25 cellular contexts compared by ENCODE assay signal in the genomic region with DNA sequence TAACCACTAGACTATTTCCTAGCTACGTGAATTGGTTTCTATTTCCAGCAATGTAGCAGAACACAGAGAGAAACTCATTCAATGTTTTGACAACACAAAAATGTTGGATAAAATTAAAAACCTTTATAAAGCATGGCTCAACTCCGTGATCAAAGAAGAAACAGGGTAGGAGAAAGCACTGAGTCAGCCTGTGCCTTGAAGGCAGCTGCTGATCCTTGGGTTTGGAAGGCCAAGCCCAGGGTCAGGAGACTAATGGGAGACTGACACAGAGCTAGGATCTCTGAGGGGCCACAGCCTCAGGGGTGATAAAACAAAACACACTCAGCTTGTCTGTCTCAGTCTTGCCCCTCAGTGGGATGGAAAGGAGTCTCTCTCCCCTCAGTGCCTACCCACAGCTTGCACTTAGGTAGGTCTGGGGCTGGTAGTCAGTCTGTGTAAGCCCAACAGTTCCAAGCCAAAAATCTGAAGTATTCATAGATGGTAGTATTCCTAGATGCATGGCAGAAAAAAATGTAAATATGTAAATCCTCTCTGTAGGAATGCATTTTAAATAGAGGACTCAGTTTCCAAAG. TPM values are rescaled to one million over a fixed set of nuclear protein-coding genes. Genes with fewer than 3 reads are reported as not detected.
DNase-seq lines count a peak whose midpoint lies in the region; ATAC-seq and TF ChIP-seq lines count a peak whose summit lies in the region.
"Had no signal": no experiment of that assay in that cellular context is flagged by ENCODE, and none has a peak within 500 bp of the region (broad histone marks: within the 10 kb centered on the region; RNA-seq: fewer than 3 reads in every experiment).

No MANE protein-coding gene starts in this region.

- no peaks in the 10 kb centered on the region for H3K9me2 ChIP-seq in OCI-LY1 (ENCODE audit: low read depth, low read length)

- H3F3A ChIP-seq in OCI-LY1 (ENCODE audit: insufficient read depth, low read length) = no peaks in the 10 kb centered on the region

- CTCF ChIA-PET in CD4-positive, alpha-beta memory T cell (lab: Charles Lee; ENCODE audit: partially characterized antibody) = interaction anchor here (0.7 to 1.5 kb wide), 4 partner anchors 8 to 466 kb away, joined by 3 read pairs; no protein-coding TSS in a partner anchor

- in situ Hi-C loops in KBM-7 (cut with MboI; ENCODE audit: low pct_unique_long_range_greater_than_20kb, low sequenced_read_pairs) = no loop called here

- intact Hi-C loops in CD4-positive, alpha-beta memory T cell (cut with micrococcal nuclease) = no loop called here

- no peak for ATAC-seq in GM18867 (IDR thresholded peaks at IDR 0.05; ENCODE audit: unreplicated experiment)
- ATAC-seq in GM18505 (IDR thresholded peaks at IDR 0.05; ENCODE audit: unreplicated experiment) = no peak
- no peak for ATAC-seq in GM18502 (IDR thresholded peaks at IDR 0.05; ENCODE audit: poor library complexity, unreplicated experiment)
- ATAC-seq: activated CD4-positive, CD25-positive, alpha-beta regulatory T cell treated with anti-CD3 and anti-CD28 coated beads, Interleukin-2, amount 50 U/mL, for 24 hours; GM12878; HCT116; naive thymus-derived CD4-positive, alpha-beta T cell; stimulated activated naive B cell treated with anti-CD40 and anti-IgM and Interleukin-4, amounts not matched to agents 10 μg/mL and 1 μg/mL and 100 μg/mL, for 72 hours had no signal

- no peak for DNase-seq in CD4-positive, alpha-beta memory T cell
- DNase-seq in endothelial cell (ENCODE audit: low spot score) = no peak
- no peak for DNase-seq in nephron progenitor cell
- no peak for DNase-seq in KBM-7
- DNase-seq: CD4-positive, CD25-positive, alpha-beta regulatory T cell; DMS53; foreskin fibroblast; hippocampal formation; naive thymus-derived CD4-positive, alpha-beta T cell; NCI-H1105; sigmoid colon; stimulated activated naive B cell treated with anti-CD40 and anti-IgM and Interleukin-4, amounts not matched to agents 10 μg/mL and 1 μg/mL and 100 μg/mL, for 72 hours; testis had no signal

- TF ChIP-seq POLR2A in GM18505 (IDR thresholded peaks at IDR 0.05; ENCODE audit: borderline replicate concordance, extremely low read depth, insufficient read depth, insufficient read length) = no peak

- H3K4me3 Mint-ChIP-seq in CD4-positive, alpha-beta memory T cell = no peak overlapping the region
- no peak overlapping the region for H3K4me3 Mint-ChIP-seq in endothelial cell (ENCODE audit: unreplicated experiment)
- no peak overlapping the region for H3K4me3 Mint-ChIP-seq in nephron progenitor cell
- H3K4me3 Mint-ChIP-seq: activated naive CD8-positive, alpha-beta T cell; CD4-positive, CD25-positive, alpha-beta regulatory T cell; naive thymus-derived CD4-positive, alpha-beta T cell; stimulated activated naive B cell treated with anti-CD40 and anti-IgM and Interleukin-4, amounts not matched to agents 10 μg/mL and 1 μg/mL and 100 μg/mL, for 72 hours had no signal

- H3K9ac ChIP-seq in OCI-LY1 (ENCODE audit: low read length) = no peak overlapping the region
- H3K9ac ChIP-seq: parathyroid adenoma had no signal

- no peak overlapping the region for H3K4me3 ChIP-seq in CD4-positive, alpha-beta memory T cell (ENCODE audit: low read length in 2 of 2)
- H3K4me3 ChIP-seq in OCI-LY1 (ENCODE audit: low read depth, low read length, poor library complexity, severe bottlenecking) = no peak overlapping the region
- H3K4me3 ChIP-seq: breast epithelium, GM12878, lung, sigmoid colon, testis had no signal

- H3K27me3 Mint-ChIP-seq in CD4-positive, alpha-beta memory T cell = no peaks in the 10 kb centered on the region
- peaks cover 2% of the 10 kb centered on the region for H3K27me3 Mint-ChIP-seq in endothelial cell (ENCODE audit: unreplicated experiment)
- H3K27me3 Mint-ChIP-seq in nephron progenitor cell (ENCODE audit: low read depth, poor library complexity) = no peaks in the 10 kb centered on the region
- H3K27me3 Mint-ChIP-seq: activated naive CD8-positive, alpha-beta T cell; CD4-positive, CD25-positive, alpha-beta regulatory T cell; naive thymus-derived CD4-positive, alpha-beta T cell; stimulated activated naive B cell treated with anti-CD40 and anti-IgM and Interleukin-4, amounts not matched to agents 10 μg/mL and 1 μg/mL and 100 μg/mL, for 72 hours had no signal

- no peaks in the 10 kb centered on the region for H4K20me1 ChIP-seq in OCI-LY1 (ENCODE audit: insufficient read depth, low read length)

- H3K9me3 ChIP-seq in CD4-positive, alpha-beta memory T cell (ENCODE audit: control insufficient read depth in 1 of 2, low read length in 2 of 2) = no peaks in the 10 kb centered on the region
- no peaks in the 10 kb centered on the region for H3K9me3 ChIP-seq in OCI-LY1 (ENCODE audit: low read length)
- H3K9me3 ChIP-seq: breast epithelium, sigmoid colon, testis had no signal

- no peaks in the 10 kb centered on the region for H3K27me3 ChIP-seq in CD4-positive, alpha-beta memory T cell (ENCODE audit: insufficient read depth, low read length)
- H3K27me3 ChIP-seq in OCI-LY1 (ENCODE audit: insufficient read depth, low read length) = no peaks in the 10 kb centered on the region
- H3K27me3 ChIP-seq: breast epithelium, sigmoid colon, testis had no signal

- peaks cover 7% of the 10 kb centered on the region for H3K36me3 ChIP-seq in CD4-positive, alpha-beta memory T cell (ENCODE audit: insufficient read depth, low read length)
- peaks cover 47% of the 10 kb centered on the region for H3K36me3 ChIP-seq in OCI-LY1 (ENCODE audit: insufficient read depth, low read length)
- H3K36me3 ChIP-seq: breast epithelium had no signal

- H3K4me2 ChIP-seq in OCI-LY1 (ENCODE audit: low read length) = no peak overlapping the region

- no peaks in the 10 kb centered on the region for H3K79me2 ChIP-seq in OCI-LY1 (ENCODE audit: insufficient read depth, low read length)
- H3K79me2 ChIP-seq: parathyroid adenoma had no signal

- H3K9me3 Mint-ChIP-seq in CD4-positive, alpha-beta memory T cell = no peaks in the 10 kb centered on the region
- H3K9me3 Mint-ChIP-seq in endothelial cell (ENCODE audit: unreplicated experiment) (no peaks in the 10 kb centered on the region), nephron progenitor cell (no peaks in the 10 kb centered on the region)
- H3K9me3 Mint-ChIP-seq: CD4-positive, CD25-positive, alpha-beta regulatory T cell; naive thymus-derived CD4-positive, alpha-beta T cell; stimulated activated naive B cell treated with anti-CD40 and anti-IgM and Interleukin-4, amounts not matched to agents 10 μg/mL and 1 μg/mL and 100 μg/mL, for 72 hours had no signal

- H3K36me3 Mint-ChIP-seq in CD4-positive, alpha-beta memory T cell = peaks cover 8 to 50% of the 10 kb centered on the region in 2 donors
- H3K36me3 Mint-ChIP-seq in endothelial cell (ENCODE audit: low read depth, unreplicated experiment) = peaks cover 13% of the 10 kb centered on the region
- H3K36me3 Mint-ChIP-seq in nephron progenitor cell (ENCODE audit: low read depth) = peaks cover 63% of the 10 kb centered on the region

- POLR2A ChIA-PET in CD4-positive, alpha-beta memory T cell (lab: Charles Lee; ENCODE audit: partially characterized antibody) = no interaction called here

- H2AFZ ChIP-seq in OCI-LY1 (ENCODE audit: low read length) = no peak overlapping the region
- H2AFZ ChIP-seq: parathyroid adenoma had no signal

- H3K4me1 Mint-ChIP-seq in CD4-positive, alpha-beta memory T cell = no peaks in the 10 kb centered on the region
- H3K4me1 Mint-ChIP-seq in endothelial cell (ENCODE audit: unreplicated experiment) (no peaks in the 10 kb centered on the region), nephron progenitor cell (peaks cover 20% of the 10 kb centered on the region)
- H3K4me1 Mint-ChIP-seq: stimulated activated naive B cell treated with anti-CD40 and anti-IgM and Interleukin-4, amounts not matched to agents 10 μg/mL and 1 μg/mL and 100 μg/mL, for 72 hours had no signal

- H3K27ac ChIP-seq in CD4-positive, alpha-beta memory T cell (ENCODE audit: low read depth, low read length) = no peak overlapping the region
- H3K27ac ChIP-seq in OCI-LY1 (ENCODE audit: low read depth, low read length, poor library complexity, severe bottlenecking) = peak overlapping the region; percentile 30
- H3K27ac ChIP-seq: breast epithelium, parathyroid adenoma, RWPE1, sigmoid colon, testis had no signal

- TF ChIP-seq CTCF in OCI-LY1 (IDR thresholded peaks at IDR 0.05; ENCODE audit: low read length) (no peak), endothelial cell (IDR thresholded peaks at IDR 0.05; ENCODE audit: unreplicated experiment) (no peak), nephron progenitor cell (IDR thresholded peaks at IDR 0.05) (no peak)

- no peaks in the 10 kb centered on the region for H3K4me1 ChIP-seq in CD4-positive, alpha-beta memory T cell (ENCODE audit: insufficient read depth, low read length)
- no peaks in the 10 kb centered on the region for H3K4me1 ChIP-seq in OCI-LY1 (ENCODE audit: insufficient read depth, low read length, severe bottlenecking)
- H3K4me1 ChIP-seq: breast epithelium, sigmoid colon, testis had no signal

- peak overlapping the region in 4 of 7 donors; percentile 16 to 74 (median 50) for H3K27ac Mint-ChIP-seq in CD4-positive, alpha-beta memory T cell
- peak overlapping the region; percentile 21 for H3K27ac Mint-ChIP-seq in endothelial cell (ENCODE audit: unreplicated experiment)
- H3K27ac Mint-ChIP-seq in nephron progenitor cell = peak overlapping the region; percentile 91
- H3K27ac Mint-ChIP-seq: activated naive CD8-positive, alpha-beta T cell; stimulated activated naive B cell treated with anti-CD40 and anti-IgM and Interleukin-4, amounts not matched to agents 10 μg/mL and 1 μg/mL and 100 μg/mL, for 72 hours had no signal

RNA-seq across cellular contexts. Expression of gene B3GALNT2, which starts 53.3 kb away (rescaled TPM):
- total RNA-seq in CD4-positive, alpha-beta memory T cell = 10 to 100 TPM; 11.0 to 12.1 TPM
- 1 to 10 TPM; 6.3 to 7.2 TPM for polyA plus RNA-seq in CD4-positive, alpha-beta memory T cell
- total RNA-seq in endothelial cell (ENCODE audit: unreplicated experiment) = 15.9 TPM

Comparison
In these comparisons a context has a peak if more than half of its experiments do, and no peak if none do; other contexts are left out.
1. H3K27ac Mint-ChIP-seq: peak in every context shown above with its lines; median percentile 91 in nephron progenitor cell; 50 in CD4-positive, alpha-beta memory T cell; 21 in endothelial cell.